ENCODE assay signal across 8 cellular contexts in genomic region chr1:1471389-1472045, GRCh38.
DNase-seq lines count a peak whose midpoint lies in the region; ATAC-seq and TF ChIP-seq lines count a peak whose summit lies in the region.

A gene with protein sequence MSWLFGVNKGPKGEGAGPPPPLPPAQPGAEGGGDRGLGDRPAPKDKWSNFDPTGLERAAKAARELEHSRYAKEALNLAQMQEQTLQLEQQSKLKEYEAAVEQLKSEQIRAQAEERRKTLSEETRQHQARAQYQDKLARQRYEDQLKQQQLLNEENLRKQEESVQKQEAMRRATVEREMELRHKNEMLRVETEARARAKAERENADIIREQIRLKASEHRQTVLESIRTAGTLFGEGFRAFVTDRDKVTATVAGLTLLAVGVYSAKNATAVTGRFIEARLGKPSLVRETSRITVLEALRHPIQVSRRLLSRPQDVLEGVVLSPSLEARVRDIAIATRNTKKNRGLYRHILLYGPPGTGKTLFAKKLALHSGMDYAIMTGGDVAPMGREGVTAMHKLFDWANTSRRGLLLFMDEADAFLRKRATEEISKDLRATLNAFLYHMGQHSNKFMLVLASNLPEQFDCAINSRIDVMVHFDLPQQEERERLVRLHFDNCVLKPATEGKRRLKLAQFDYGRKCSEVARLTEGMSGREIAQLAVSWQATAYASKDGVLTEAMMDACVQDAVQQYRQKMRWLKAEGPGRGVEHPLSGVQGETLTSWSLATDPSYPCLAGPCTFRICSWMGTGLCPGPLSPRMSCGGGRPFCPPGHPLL (plus strand): TSS chr1:1471765. CDS start chr1:1471885, 120 bp downstream.

- no peak for TF ChIP-seq CTCF in AG09319 (IDR thresholded peaks at IDR 0.05; ENCODE audit: low read depth, low read length)

- H3K27me3 Mint-ChIP-seq in central memory CD8-positive, alpha-beta T cell: no peaks in the 10 kb centered on the region

- peaks cover 13% of the 10 kb centered on the region for H3K36me3 Mint-ChIP-seq in central memory CD8-positive, alpha-beta T cell (ENCODE audit: insufficient read depth)

- peak; percentile 65 for DNase-seq in AG09319 (ENCODE audit: extremely low read depth, low read depth)
- peak; percentile 75 for DNase-seq in NCI-H446 treated with DMSO at 0.1 percent for 48 hours (lab: John Stamatoyannopoulos, UW)
- peak; percentile 75 to 80 for DNase-seq in central memory CD8-positive, alpha-beta T cell (ENCODE audit: low spot score in 2 of 2)
- DNase-seq in iris pigment epithelial cell (ENCODE audit: low read depth): peak; percentile 94
- DNase-seq in stimulated activated CD4-positive, alpha-beta T cell treated with anti-CD3 and anti-CD28 coated beads, Interleukin-12 subunit alpha, Interleukin-12 subunit beta, amount 100 ng/mL, for 24 hours (ENCODE audit: low read depth in 2 of 2): peak; percentile 91 to 96

- H3K27ac Mint-ChIP-seq in central memory CD8-positive, alpha-beta T cell (ENCODE audit: low read depth): peak within 1 kb of the TSS; percentile 92

- no peaks in the 10 kb centered on the region for H3K9me3 Mint-ChIP-seq in central memory CD8-positive, alpha-beta T cell

- H3K4me3 Mint-ChIP-seq in central memory CD8-positive, alpha-beta T cell: peak within 1 kb of the TSS; percentile 87

- H3K4me1 Mint-ChIP-seq in central memory CD8-positive, alpha-beta T cell: peaks cover 9% of the 10 kb centered on the region

- ATAC-seq in GM19025 (IDR thresholded peaks at IDR 0.05; ENCODE audit: low read depth, unreplicated experiment): peak; percentile 94
- ATAC-seq in HG03342 (IDR thresholded peaks at IDR 0.05; ENCODE audit: unreplicated experiment): peak; percentile 82
- ATAC-seq in activated CD4-positive, CD25-positive, alpha-beta regulatory T cell treated with anti-CD3 and anti-CD28 coated beads, Interleukin-2, amount 50 U/mL, for 24 hours: peak; percentile 98 to 99
- peak; percentile 92 for ATAC-seq in central memory CD8-positive, alpha-beta T cell (replicated peaks; ENCODE audit: extremely low read depth, poor library complexity, severe bottlenecking)

Comparison
In these comparisons a context has a peak if more than half of its experiments do, and no peak if none do; other contexts are left out.
1. Peak in every context shown above with its lines: DNase-seq and ATAC-seq.